Comparison of ENCODE assay signal across 1 cellular context in the genomic region with DNA sequence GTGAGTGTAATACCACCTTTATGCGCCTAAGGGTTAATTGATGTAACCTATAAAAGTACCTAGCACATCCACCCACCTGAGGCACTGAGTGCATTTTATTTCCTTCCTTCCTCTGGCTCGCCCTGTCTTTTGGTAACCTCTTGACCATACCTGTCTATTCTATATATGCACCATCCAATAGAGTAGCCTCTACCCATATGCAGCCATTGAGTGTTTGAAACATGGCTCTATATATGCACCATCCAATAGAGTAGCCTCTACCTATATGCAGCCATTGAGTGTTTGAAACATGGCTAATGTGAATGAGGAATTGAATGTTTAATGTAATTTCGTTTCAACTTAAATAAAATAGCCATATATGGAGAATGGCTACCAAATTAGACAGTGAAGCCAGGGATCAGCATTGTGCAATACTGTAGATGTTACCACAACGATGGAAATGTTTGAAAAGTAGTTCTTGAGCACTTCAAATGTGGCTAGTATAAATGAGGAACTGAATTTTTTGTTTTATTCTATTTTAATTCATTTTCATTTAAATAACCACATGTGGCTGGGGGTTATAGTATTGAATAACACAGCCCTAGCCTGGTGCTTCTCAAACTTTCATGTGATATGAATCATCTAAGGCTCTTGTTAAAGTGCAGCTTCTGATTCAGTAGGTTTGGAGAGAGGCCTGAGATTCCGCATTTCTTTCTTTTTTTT.
TF ChIP-seq lines count a peak whose summit lies in the region.

No MANE protein-coding gene starts in this region.

TF ChIP-seq in GM12878, 131 proteins besides CTCF, POLR2A, EP300 and RAD21 (continued from another document):
- TF ChIP-seq NFIC (IDR thresholded peaks at IDR 0.05; ENCODE audit: low read depth, low read length) (peak; percentile 49; the same call in 1 of the 2 replicates), WRNIP1 (IDR thresholded peaks at IDR 0.05; ENCODE audit: borderline replicate concordance, low read depth, low read length) (no peak), RUNX3 (IDR thresholded peaks at IDR 0.05; ENCODE audit: low read length) (peak; percentile 76), ZBTB40 (IDR thresholded peaks at IDR 0.05; ENCODE audit: borderline replicate concordance) (no peak), MTA2 (IDR thresholded peaks at IDR 0.05; ENCODE audit: low read depth) (no peak), ZNF622 (IDR thresholded peaks at IDR 0.05) (no peak)
